8 cellular contexts compared by ENCODE assay signal in the genomic region with DNA sequence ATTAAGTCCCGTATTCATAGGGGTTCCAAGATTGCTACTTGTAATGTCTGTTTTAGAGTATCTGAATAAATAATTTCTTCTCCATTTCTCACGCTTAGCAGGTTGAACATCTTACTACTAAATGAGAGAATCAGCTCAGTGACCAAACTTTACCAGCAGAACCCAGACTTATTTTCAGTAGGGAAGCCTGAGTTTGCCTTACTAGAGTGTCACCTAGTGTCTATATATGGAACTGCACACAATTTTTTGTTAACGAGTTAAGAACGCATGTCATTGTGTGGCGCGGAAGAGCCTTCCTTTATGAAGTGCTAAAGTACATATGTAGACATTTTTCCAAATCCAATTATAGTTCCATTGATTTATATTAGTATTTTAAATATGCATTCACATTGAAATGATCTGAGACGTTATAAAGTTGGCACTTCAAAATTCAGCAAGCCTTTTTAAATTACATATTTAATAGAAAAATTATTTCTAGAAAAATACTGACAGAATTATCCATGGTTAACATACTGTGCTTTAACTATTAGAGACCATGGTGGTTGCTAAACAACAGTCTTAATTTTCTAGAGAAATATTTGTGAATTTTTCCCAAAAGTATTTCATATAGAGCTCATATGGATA.
A peak's percentile ranks its signal among the peaks of the same experiment; 100 is the strongest.
DNase-seq lines count a peak whose midpoint lies in the region; ATAC-seq and TF ChIP-seq lines count a peak whose summit lies in the region.

No MANE protein-coding gene starts in this region.

- H3K9ac ChIP-seq in adipocyte (ENCODE audit: low read length): no peak overlapping the region

- H3K4me3 ChIP-seq in adipocyte (ENCODE audit: low read length): no peak overlapping the region
- no peak overlapping the region for H3K4me3 ChIP-seq in hepatocyte

- 26% methylated on average over 7 of the region's 7 CpGs for WGBS in hepatocyte (ENCODE audit: low lambda C conversion rate, missing lambda C conversion rate)

- H3K36me3 ChIP-seq in adipocyte (ENCODE audit: control insufficient read depth, insufficient read depth, low read length, severe bottlenecking) (no peaks in the 10 kb centered on the region), hepatocyte (replicated peaks; ENCODE audit: insufficient read depth, low read depth) (no peaks in the 10 kb centered on the region)

- H3K4me1 ChIP-seq in adipocyte (ENCODE audit: control insufficient read depth, insufficient read depth, low read length): no peaks in the 10 kb centered on the region
- no peaks in the 10 kb centered on the region for H3K4me1 ChIP-seq in hepatocyte (ENCODE audit: insufficient read depth)

- peak; percentile 84 for TF ChIP-seq CTCF in hepatocyte (IDR thresholded peaks at IDR 0.05; ENCODE audit: poor library complexity)

- H3K27ac ChIP-seq in hepatocyte: no peak overlapping the region

- ATAC-seq in GM21360 (IDR thresholded peaks at IDR 0.05; ENCODE audit: unreplicated experiment): peak; percentile 79
- peak; percentile 55 for ATAC-seq in HG03558 (IDR thresholded peaks at IDR 0.05; ENCODE audit: extremely low read depth, unreplicated experiment)

- DNase-seq in EL: peak; percentile 62
- peak; percentile 70 for DNase-seq in NCI-H524 treated with DMSO at 0.1 percent for 48 hours (lab: John Stamatoyannopoulos, UW)
- peak; percentile 87 for DNase-seq in adipocyte (ENCODE audit: low read depth)
- DNase-seq in hepatocyte (ENCODE audit: low spot score): peak; percentile 85
- DNase-seq in smooth muscle cell of the brain vasculature (ENCODE audit: low read depth, low spot score): peak; percentile 52
- no peak for DNase-seq in mucosa of gallbladder (ENCODE audit: low spot score)

- no peaks in the 10 kb centered on the region for H4K20me1 ChIP-seq in hepatocyte (ENCODE audit: insufficient read depth, poor library complexity, severe bottlenecking)

- peaks cover 18% of the 10 kb centered on the region for H3K27me3 ChIP-seq in adipocyte (replicated peaks; ENCODE audit: control insufficient read depth, insufficient read depth, low read length)
- no peaks in the 10 kb centered on the region for H3K27me3 ChIP-seq in hepatocyte

- H2AFZ ChIP-seq in hepatocyte: no peak overlapping the region

- H3K9me3 ChIP-seq in adipocyte (ENCODE audit: control insufficient read depth, low read length): no peaks in the 10 kb centered on the region
- H3K9me3 ChIP-seq in hepatocyte (ENCODE audit: low read depth): no peaks in the 10 kb centered on the region

- no peaks in the 10 kb centered on the region for H3K79me2 ChIP-seq in hepatocyte

- no peak overlapping the region for H3K4me2 ChIP-seq in hepatocyte

- no peaks in the 10 kb centered on the region for H3K9me2 ChIP-seq in hepatocyte (replicated peaks; ENCODE audit: insufficient read depth)
